14 cellular contexts compared by ENCODE assay signal in genomic region chr2:96506907-96507240, GRCh38. TPM values are rescaled to one million over a fixed set of nuclear protein-coding genes. Genes with fewer than 3 reads are reported as not detected.
"Had no signal": no experiment of that assay in that cellular context is flagged by ENCODE, and none has a peak within 500 bp of the region (broad histone marks: within the 10 kb centered on the region; RNA-seq: fewer than 3 reads in every experiment).

No MANE protein-coding gene starts in this region.

- H3K9me3 Mint-ChIP-seq: activated CD4-positive, alpha-beta T cell treated with anti-CD3 and anti-CD28 coated beads, Interleukin-2, amount 10 ng/mL, durations not matched to agents 7 days and 5 days; activated T-cell treated with anti-CD3 and anti-CD28 coated beads, Interleukin-2, amount 50 U/mL, for 4 hours; stimulated activated effector memory CD8-positive, alpha-beta T cell treated with anti-CD3 and anti-CD28 coated beads, Interleukin-12 subunit alpha, Interleukin-12 subunit beta, amount 100 ng/mL, for 72 hours; T-helper 2 cell treated with Interferon-gamma antibody and Interleukin-4, amounts not matched to agents 5 μg/mL and 100 μg/mL, for 36 hours had no signal

- DNase-seq: activated CD4-positive, alpha-beta T cell treated with anti-CD3 and anti-CD28 coated beads, Interleukin-2, amount 10 ng/mL, durations not matched to agents 7 days and 5 days; activated naive CD4-positive, alpha-beta T cell treated with Interleukin-2 at 50 U/mL for 16 hours; activated T-cell treated with anti-CD3 and anti-CD28 coated beads, Interleukin-2, amount 50 U/mL, for 4 hours; adrenal gland; caudate nucleus; colonic mucosa; midbrain; stimulated activated CD4-positive, alpha-beta T cell treated with anti-CD3 and anti-CD28 coated beads, Interleukin-1b, Interleukin-23, amount 100 ng/mL, for 48 hours had no signal

- ATAC-seq: activated T-cell treated with anti-CD3 and anti-CD28 coated beads, Interleukin-2, amount 50 U/mL, for 4 hours; left colon; pancreas; stimulated activated effector memory CD8-positive, alpha-beta T cell treated with anti-CD3 and anti-CD28 coated beads, Interleukin-12 subunit alpha, Interleukin-12 subunit beta, amount 100 ng/mL, for 72 hours had no signal

- H3K27ac Mint-ChIP-seq: stimulated activated effector memory CD8-positive, alpha-beta T cell treated with anti-CD3 and anti-CD28 coated beads, Interleukin-12 subunit alpha, Interleukin-12 subunit beta, amount 100 ng/mL, for 72 hours; T-helper 2 cell treated with Interferon-gamma antibody and Interleukin-4, amounts not matched to agents 5 μg/mL and 100 μg/mL, for 36 hours had no signal

RNA-seq across cellular contexts. Expression of gene NEURL3, which starts 1.7 kb away (rescaled TPM):
- total RNA-seq: myocyte, thoracic aorta had no signal
